ENCODE assay signal across 8 cellular contexts in the genomic region with DNA sequence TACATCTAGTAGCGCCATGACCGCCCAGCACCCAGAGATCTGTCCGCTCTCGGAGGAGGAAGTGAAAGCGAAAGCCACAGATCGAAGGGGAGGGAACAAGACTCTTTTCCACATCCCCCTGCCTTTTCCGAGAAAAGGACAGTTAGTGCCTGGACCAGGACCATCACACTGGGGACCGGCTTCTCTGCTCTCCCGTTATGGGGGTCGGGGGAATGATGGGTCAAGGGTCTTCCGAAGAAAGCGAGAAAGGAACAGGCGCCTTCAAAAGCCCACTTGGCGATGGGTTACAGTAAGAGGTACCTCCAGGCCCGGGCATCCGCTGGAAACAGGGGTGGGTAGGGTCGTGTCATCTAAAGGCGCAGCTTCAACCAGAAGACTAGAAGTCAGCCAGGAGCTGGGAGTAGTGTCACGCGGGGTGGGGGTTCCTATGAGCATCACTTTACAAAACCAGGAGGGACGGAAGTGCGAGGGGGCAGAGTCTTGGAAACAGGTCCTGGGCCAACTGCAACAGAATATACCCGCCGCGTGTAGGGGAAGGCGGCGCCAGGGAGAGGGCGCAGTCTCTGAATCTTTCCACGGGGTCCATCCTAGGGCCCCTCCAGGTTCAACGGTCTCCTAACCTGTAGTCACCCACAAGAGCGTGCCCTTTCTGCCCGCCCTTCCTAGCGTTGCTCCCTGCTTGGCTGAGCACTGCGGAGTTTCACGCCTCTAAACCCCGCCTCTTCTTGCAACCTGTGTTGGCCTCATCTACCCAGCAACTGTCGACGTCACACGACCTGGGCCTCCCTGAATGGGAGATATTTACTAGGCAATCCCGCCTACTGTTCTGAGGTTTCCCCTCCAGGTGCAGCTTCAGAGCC.
DNase-seq lines count a peak whose midpoint lies in the region; ATAC-seq and TF ChIP-seq lines count a peak whose summit lies in the region.

A gene (minus strand): TSS at position 69 of the 860 bp plus-strand sequence. CDS start 51 bp downstream, at position 18.

- ATAC-seq in GM19035 (IDR thresholded peaks at IDR 0.05; ENCODE audit: unreplicated experiment), result peak; percentile 68
- ATAC-seq in HG03342 (IDR thresholded peaks at IDR 0.05; ENCODE audit: unreplicated experiment), result peak; percentile 67
- peak; percentile 84 for ATAC-seq in activated CD4-positive, CD25-positive, alpha-beta regulatory T cell treated with anti-CD3 and anti-CD28 coated beads, Interleukin-2, amount 50 U/mL, for 24 hours
- ATAC-seq in central memory CD8-positive, alpha-beta T cell (replicated peaks; ENCODE audit: extremely low read depth, poor library complexity, severe bottlenecking), result peak; percentile 82

- DNase-seq in AG10803 (ENCODE audit: low read depth), result peak; percentile 91
- DNase-seq in NCI-H446 (lab: John Stamatoyannopoulos, UW), result peak; percentile 27 to 44
- DNase-seq in central memory CD8-positive, alpha-beta T cell (ENCODE audit: low spot score in 2 of 2), result peak; percentile 96 to 99
- peak; percentile 97 for DNase-seq in islet precursor cell
- peak; percentile 96 for DNase-seq in stimulated activated CD4-positive, alpha-beta T cell treated with anti-CD3 and anti-CD28 coated beads, Interleukin-12 subunit alpha, Interleukin-12 subunit beta, amount 100 ng/mL, for 4 hours

- H3K9me3 Mint-ChIP-seq in central memory CD8-positive, alpha-beta T cell, result no peaks in the 10 kb centered on the region

- H3K36me3 Mint-ChIP-seq in central memory CD8-positive, alpha-beta T cell (ENCODE audit: insufficient read depth), result peaks cover 78% of the 10 kb centered on the region

- TF ChIP-seq CTCF in AG10803 (conservative IDR thresholded peaks at IDR 0.05; ENCODE audit: low read length), result peak; percentile 32

- H3K4me1 Mint-ChIP-seq in central memory CD8-positive, alpha-beta T cell, result peaks cover 83% of the 10 kb centered on the region

- H3K27me3 Mint-ChIP-seq in central memory CD8-positive, alpha-beta T cell, result no peaks in the 10 kb centered on the region

- peak within 1 kb of the TSS; percentile 100 for H3K27ac Mint-ChIP-seq in central memory CD8-positive, alpha-beta T cell (ENCODE audit: low read depth)

- H3K4me3 ChIP-seq in AG10803 (ENCODE audit: low read length), result peak within 1 kb of the TSS; percentile 91

- H3K4me3 Mint-ChIP-seq in central memory CD8-positive, alpha-beta T cell, result peak within 1 kb of the TSS; percentile 97

Comparison
In these comparisons a context has a peak if more than half of its experiments do, and no peak if none do; other contexts are left out.
1. Peak in every context shown above with its lines: DNase-seq, ATAC-seq and H3K4me3 ChIP-seq.
2. DNase-seq: peak in every context shown above with its lines; median percentile 98 in central memory CD8-positive, alpha-beta T cell; 97 in islet precursor cell; 96 in stimulated activated CD4-positive, alpha-beta T cell treated with anti-CD3 and anti-CD28 coated beads, Interleukin-12 subunit alpha, Interleukin-12 subunit beta, amount 100 ng/mL, for 4 hours; 91 in AG10803; 36 in NCI-H446.